ENCODE assay signal across 1 cellular context in genomic region chr3:46748160-46748559, GRCh38.
A peak's percentile ranks its signal among the peaks of the same experiment; 100 is the strongest.
TF ChIP-seq lines count a peak whose summit lies in the region.

No MANE protein-coding gene starts in this region.

TF ChIP-seq in GM23338, 12 proteins besides CTCF, POLR2A, EP300 and RAD21:
- TF ChIP-seq ZNF462 (CRISPR knock-in tag; IDR thresholded peaks at IDR 0.05) (peak; percentile 60; the same call in 1 of the 2 replicates), EZH2phosphoT487 (IDR thresholded peaks at IDR 0.05; ENCODE audit: unreplicated experiment) (no peak)
TF ChIP-seq in GM23338: peak in this region for 1.
